1 cellular context compared by ENCODE assay signal in the genomic region with DNA sequence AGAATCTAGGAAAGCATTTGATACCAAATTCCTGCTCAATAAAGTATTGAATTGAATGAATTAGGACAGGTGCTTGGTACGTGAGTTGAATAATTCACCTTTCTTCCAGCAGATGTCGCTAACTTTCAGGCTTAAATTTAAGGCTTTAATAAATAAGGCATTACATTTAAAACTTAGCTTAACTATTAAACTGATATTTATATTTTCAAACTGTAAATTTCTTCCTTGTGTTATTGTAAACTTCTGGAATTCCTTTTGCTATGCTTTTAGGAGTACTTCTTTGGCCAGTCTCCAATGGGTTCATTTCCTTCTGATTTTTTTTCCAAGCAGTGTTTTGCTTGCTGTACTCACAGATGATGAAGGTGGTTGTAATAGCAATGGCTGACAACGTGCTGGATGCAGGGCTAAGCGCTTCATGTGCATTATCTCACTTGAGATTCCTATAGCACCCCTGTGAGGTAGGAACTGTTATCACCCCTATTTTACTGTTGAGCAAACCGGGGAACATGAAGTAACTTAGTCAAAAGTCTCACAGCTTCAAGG.
TF ChIP-seq lines count a peak whose summit lies in the region.

No MANE protein-coding gene starts in this region.

TF ChIP-seq in K562, 482 proteins besides CTCF, POLR2A, EP300 and RAD21 (continued from another document and continues in another):
- TF ChIP-seq, protein P1, sequence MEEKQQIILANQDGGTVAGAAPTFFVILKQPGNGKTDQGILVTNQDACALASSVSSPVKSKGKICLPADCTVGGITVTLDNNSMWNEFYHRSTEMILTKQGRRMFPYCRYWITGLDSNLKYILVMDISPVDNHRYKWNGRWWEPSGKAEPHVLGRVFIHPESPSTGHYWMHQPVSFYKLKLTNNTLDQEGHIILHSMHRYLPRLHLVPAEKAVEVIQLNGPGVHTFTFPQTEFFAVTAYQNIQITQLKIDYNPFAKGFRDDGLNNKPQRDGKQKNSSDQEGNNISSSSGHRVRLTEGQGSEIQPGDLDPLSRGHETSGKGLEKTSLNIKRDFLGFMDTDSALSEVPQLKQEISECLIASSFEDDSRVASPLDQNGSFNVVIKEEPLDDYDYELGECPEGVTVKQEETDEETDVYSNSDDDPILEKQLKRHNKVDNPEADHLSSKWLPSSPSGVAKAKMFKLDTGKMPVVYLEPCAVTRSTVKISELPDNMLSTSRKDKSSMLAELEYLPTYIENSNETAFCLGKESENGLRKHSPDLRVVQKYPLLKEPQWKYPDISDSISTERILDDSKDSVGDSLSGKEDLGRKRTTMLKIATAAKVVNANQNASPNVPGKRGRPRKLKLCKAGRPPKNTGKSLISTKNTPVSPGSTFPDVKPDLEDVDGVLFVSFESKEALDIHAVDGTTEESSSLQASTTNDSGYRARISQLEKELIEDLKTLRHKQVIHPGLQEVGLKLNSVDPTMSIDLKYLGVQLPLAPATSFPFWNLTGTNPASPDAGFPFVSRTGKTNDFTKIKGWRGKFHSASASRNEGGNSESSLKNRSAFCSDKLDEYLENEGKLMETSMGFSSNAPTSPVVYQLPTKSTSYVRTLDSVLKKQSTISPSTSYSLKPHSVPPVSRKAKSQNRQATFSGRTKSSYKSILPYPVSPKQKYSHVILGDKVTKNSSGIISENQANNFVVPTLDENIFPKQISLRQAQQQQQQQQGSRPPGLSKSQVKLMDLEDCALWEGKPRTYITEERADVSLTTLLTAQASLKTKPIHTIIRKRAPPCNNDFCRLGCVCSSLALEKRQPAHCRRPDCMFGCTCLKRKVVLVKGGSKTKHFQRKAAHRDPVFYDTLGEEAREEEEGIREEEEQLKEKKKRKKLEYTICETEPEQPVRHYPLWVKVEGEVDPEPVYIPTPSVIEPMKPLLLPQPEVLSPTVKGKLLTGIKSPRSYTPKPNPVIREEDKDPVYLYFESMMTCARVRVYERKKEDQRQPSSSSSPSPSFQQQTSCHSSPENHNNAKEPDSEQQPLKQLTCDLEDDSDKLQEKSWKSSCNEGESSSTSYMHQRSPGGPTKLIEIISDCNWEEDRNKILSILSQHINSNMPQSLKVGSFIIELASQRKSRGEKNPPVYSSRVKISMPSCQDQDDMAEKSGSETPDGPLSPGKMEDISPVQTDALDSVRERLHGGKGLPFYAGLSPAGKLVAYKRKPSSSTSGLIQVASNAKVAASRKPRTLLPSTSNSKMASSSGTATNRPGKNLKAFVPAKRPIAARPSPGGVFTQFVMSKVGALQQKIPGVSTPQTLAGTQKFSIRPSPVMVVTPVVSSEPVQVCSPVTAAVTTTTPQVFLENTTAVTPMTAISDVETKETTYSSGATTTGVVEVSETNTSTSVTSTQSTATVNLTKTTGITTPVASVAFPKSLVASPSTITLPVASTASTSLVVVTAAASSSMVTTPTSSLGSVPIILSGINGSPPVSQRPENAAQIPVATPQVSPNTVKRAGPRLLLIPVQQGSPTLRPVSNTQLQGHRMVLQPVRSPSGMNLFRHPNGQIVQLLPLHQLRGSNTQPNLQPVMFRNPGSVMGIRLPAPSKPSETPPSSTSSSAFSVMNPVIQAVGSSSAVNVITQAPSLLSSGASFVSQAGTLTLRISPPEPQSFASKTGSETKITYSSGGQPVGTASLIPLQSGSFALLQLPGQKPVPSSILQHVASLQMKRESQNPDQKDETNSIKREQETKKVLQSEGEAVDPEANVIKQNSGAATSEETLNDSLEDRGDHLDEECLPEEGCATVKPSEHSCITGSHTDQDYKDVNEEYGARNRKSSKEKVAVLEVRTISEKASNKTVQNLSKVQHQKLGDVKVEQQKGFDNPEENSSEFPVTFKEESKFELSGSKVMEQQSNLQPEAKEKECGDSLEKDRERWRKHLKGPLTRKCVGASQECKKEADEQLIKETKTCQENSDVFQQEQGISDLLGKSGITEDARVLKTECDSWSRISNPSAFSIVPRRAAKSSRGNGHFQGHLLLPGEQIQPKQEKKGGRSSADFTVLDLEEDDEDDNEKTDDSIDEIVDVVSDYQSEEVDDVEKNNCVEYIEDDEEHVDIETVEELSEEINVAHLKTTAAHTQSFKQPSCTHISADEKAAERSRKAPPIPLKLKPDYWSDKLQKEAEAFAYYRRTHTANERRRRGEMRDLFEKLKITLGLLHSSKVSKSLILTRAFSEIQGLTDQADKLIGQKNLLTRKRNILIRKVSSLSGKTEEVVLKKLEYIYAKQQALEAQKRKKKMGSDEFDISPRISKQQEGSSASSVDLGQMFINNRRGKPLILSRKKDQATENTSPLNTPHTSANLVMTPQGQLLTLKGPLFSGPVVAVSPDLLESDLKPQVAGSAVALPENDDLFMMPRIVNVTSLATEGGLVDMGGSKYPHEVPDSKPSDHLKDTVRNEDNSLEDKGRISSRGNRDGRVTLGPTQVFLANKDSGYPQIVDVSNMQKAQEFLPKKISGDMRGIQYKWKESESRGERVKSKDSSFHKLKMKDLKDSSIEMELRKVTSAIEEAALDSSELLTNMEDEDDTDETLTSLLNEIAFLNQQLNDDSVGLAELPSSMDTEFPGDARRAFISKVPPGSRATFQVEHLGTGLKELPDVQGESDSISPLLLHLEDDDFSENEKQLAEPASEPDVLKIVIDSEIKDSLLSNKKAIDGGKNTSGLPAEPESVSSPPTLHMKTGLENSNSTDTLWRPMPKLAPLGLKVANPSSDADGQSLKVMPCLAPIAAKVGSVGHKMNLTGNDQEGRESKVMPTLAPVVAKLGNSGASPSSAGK (IDR thresholded peaks at IDR 0.05): no peak; the same call in 1 of the 2 replicates
- no peak for TF ChIP-seq CHCHD3 (CRISPR knock-in tag; IDR thresholded peaks at IDR 0.05)
- TF ChIP-seq SLC30A9 (CRISPR knock-in tag; IDR thresholded peaks at IDR 0.05): no peak
- no peak for TF ChIP-seq DMBX1 (CRISPR knock-in tag; IDR thresholded peaks at IDR 0.05; ENCODE audit: borderline replicate concordance)
- TF ChIP-seq, protein P2, sequence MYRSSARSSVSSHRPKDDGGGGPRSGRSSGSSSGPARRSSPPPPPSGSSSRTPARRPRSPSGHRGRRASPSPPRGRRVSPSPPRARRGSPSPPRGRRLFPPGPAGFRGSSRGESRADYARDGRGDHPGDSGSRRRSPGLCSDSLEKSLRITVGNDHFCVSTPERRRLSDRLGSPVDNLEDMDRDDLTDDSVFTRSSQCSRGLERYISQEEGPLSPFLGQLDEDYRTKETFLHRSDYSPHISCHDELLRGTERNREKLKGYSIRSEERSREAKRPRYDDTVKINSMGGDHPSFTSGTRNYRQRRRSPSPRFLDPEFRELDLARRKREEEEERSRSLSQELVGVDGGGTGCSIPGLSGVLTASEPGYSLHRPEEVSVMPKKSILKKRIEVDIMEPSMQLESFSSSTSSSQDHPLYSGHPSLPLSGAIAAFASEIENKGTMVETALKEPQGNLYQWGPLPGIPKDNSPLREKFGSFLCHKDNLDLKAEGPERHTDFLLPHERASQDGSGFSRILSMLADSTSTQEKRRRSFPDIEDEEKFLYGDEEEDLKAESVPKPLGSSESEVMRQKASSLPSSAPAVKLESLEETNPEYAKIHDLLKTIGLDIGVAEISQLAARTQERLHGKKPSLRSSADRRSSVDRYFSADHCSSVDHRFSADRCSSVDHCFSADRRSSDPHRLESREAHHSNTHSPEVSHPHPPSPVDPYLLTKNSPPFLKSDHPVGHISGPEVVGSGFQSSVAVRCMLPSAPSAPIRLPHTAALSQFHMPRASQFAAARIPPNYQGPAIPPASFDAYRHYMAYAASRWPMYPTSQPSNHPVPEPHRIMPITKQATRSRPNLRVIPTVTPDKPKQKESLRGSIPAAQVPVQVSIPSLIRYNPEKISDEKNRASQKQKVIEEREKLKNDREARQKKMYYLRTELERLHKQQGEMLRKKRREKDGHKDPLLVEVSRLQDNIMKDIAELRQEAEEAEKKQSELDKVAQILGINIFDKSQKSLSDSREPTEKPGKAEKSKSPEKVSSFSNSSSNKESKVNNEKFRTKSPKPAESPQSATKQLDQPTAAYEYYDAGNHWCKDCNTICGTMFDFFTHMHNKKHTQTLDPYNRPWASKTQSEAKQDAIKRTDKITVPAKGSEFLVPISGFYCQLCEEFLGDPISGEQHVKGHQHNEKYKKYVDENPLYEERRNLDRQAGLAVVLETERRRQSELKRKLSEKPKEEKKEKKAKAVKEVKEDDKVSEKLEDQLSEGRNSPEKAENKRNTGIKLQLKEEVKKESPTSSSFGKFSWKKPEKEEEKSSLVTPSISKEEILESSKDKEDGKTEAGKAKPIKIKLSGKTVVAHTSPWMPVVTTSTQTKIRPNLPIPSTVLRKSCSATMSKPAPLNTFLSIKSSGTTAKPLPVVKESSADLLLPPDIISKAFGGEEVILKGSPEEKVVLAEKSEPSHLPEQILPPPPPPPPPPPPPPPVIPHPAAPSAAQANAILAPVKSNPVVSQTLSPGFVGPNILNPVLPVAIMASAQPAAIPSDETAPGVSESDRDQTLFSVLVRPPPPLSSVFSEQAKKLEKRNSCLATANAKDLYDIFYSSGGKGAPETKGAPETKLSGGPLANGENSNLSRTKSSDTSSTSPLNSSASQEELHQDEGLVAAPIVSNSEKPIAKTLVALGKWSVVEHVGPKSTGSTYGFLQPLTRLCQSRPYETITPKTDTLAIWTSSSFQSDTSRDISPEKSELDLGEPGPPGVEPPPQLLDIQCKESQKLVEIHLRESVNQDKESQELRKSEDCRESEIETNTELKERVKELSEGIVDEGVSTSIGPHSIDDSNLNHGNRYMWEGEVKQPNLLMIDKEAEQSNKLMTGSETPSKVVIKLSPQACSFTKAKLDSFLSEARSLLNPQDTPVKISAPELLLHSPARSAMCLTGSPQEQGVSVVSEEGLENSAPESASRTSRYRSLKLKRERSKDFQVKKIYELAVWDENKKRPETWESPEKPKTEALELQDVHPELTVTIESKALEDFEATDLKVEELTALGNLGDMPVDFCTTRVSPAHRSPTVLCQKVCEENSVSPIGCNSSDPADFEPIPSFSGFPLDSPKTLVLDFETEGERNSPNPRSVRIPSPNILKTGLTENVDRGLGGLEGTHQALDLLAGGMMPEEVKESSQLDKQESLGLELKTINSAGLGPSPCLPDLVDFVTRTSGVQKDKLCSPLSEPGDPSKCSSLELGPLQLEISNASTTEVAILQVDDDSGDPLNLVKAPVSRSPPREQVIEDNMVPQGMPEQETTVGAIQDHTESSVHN (IDR thresholded peaks at IDR 0.05; ENCODE audit: borderline replicate concordance in 1 of 2, low read depth in 1 of 2): 0 out of 4 replicates have a peak, but pooled peaks of 1 of the 2 experiments have one; percentile 32
- TF ChIP-seq PTTG1 (tag; IDR thresholded peaks at IDR 0.05; ENCODE audit: low read depth): no peak
- TF ChIP-seq E2F3 (CRISPR knock-in tag; IDR thresholded peaks at IDR 0.05): no peak
- TF ChIP-seq ATF7 (IDR thresholded peaks at IDR 0.05): peak; percentile 49; the same call in 1 of the 2 replicates
- TF ChIP-seq, protein P3, sequence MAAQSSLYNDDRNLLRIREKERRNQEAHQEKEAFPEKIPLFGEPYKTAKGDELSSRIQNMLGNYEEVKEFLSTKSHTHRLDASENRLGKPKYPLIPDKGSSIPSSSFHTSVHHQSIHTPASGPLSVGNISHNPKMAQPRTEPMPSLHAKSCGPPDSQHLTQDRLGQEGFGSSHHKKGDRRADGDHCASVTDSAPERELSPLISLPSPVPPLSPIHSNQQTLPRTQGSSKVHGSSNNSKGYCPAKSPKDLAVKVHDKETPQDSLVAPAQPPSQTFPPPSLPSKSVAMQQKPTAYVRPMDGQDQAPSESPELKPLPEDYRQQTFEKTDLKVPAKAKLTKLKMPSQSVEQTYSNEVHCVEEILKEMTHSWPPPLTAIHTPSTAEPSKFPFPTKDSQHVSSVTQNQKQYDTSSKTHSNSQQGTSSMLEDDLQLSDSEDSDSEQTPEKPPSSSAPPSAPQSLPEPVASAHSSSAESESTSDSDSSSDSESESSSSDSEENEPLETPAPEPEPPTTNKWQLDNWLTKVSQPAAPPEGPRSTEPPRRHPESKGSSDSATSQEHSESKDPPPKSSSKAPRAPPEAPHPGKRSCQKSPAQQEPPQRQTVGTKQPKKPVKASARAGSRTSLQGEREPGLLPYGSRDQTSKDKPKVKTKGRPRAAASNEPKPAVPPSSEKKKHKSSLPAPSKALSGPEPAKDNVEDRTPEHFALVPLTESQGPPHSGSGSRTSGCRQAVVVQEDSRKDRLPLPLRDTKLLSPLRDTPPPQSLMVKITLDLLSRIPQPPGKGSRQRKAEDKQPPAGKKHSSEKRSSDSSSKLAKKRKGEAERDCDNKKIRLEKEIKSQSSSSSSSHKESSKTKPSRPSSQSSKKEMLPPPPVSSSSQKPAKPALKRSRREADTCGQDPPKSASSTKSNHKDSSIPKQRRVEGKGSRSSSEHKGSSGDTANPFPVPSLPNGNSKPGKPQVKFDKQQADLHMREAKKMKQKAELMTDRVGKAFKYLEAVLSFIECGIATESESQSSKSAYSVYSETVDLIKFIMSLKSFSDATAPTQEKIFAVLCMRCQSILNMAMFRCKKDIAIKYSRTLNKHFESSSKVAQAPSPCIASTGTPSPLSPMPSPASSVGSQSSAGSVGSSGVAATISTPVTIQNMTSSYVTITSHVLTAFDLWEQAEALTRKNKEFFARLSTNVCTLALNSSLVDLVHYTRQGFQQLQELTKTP (IDR thresholded peaks at IDR 0.05; ENCODE audit: low read depth in 1 of 2, partially characterized antibody in 2 of 2): peak in 1 of 2 experiments; percentile 52
- TF ChIP-seq, protein P4, sequence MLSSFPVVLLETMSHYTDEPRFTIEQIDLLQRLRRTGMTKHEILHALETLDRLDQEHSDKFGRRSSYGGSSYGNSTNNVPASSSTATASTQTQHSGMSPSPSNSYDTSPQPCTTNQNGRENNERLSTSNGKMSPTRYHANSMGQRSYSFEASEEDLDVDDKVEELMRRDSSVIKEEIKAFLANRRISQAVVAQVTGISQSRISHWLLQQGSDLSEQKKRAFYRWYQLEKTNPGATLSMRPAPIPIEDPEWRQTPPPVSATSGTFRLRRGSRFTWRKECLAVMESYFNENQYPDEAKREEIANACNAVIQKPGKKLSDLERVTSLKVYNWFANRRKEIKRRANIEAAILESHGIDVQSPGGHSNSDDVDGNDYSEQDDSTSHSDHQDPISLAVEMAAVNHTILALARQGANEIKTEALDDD (IDR thresholded peaks at IDR 0.05): no peak
- TF ChIP-seq ZKSCAN1 (IDR thresholded peaks at IDR 0.05; ENCODE audit: low read depth, low read length): no peak
- no peak for TF ChIP-seq U2AF2 (optimal IDR thresholded peaks at IDR 0.05; ENCODE audit: low read depth, low read length)
- TF ChIP-seq, protein P5, sequence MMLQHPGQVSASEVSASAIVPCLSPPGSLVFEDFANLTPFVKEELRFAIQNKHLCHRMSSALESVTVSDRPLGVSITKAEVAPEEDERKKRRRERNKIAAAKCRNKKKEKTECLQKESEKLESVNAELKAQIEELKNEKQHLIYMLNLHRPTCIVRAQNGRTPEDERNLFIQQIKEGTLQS (IDR thresholded peaks at IDR 0.05): peak; percentile 45; the same call in 1 of the 2 replicates
- TF ChIP-seq, protein P5 (CRISPR knock-in tag; conservative IDR thresholded peaks at IDR 0.05): no peak
- TF ChIP-seq, protein P6, sequence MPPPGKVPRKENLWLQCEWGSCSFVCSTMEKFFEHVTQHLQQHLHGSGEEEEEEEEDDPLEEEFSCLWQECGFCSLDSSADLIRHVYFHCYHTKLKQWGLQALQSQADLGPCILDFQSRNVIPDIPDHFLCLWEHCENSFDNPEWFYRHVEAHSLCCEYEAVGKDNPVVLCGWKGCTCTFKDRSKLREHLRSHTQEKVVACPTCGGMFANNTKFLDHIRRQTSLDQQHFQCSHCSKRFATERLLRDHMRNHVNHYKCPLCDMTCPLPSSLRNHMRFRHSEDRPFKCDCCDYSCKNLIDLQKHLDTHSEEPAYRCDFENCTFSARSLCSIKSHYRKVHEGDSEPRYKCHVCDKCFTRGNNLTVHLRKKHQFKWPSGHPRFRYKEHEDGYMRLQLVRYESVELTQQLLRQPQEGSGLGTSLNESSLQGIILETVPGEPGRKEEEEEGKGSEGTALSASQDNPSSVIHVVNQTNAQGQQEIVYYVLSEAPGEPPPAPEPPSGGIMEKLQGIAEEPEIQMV (tag; conservative IDR thresholded peaks at IDR 0.05; ENCODE audit: low read depth): no peak
